In the genomic region with DNA sequence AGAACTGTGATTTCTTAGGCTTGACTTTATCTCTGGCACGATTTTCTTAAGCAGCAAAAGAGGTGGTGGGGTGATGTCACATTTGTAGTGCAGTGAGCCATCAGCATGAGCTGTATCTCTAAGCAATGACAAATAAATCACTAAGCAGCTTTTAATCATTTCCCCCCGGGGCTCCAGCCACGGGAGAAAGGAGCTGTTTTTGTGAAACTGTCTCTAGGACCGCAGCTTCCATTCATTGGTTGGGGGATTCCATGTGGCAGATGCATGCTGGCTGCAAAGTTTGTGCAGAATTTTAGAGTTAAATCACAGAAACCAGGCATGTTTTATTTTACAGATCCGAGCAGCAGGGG, we compare ENCODE assay signal across 8 cellular contexts. TPM values are rescaled to one million over a fixed set of nuclear protein-coding genes. Genes with fewer than 3 reads are reported as not detected.
DNase-seq lines count a peak whose midpoint lies in the region; ATAC-seq and TF ChIP-seq lines count a peak whose summit lies in the region.

No MANE protein-coding gene starts in this region.

- no peaks in the 10 kb centered on the region for H3K4me1 ChIP-seq in CD8-positive, alpha-beta T cell (ENCODE audit: insufficient read depth, low read length)
- H3K4me1 ChIP-seq in HUES48 (ENCODE audit: control insufficient read depth, insufficient read depth, low read length) (peaks cover 50% of the 10 kb centered on the region), thoracic aorta (ENCODE audit: control insufficient read depth in 1 of 2, low read depth in 2 of 2) (peaks cover 3 to 41% of the 10 kb centered on the region in 2 donors)

- H3K27ac Mint-ChIP-seq in CD8-positive, alpha-beta T cell: no peak overlapping the region

- TF ChIP-seq CTCF in CD8-positive, alpha-beta T cell (IDR thresholded peaks at IDR 0.05): no peak
- no peak for TF ChIP-seq CTCF in lower leg skin (IDR thresholded peaks at IDR 0.05)
- no peak for TF ChIP-seq CTCF in thoracic aorta (IDR thresholded peaks at IDR 0.05)

- DNase-seq in CD8-positive, alpha-beta T cell: no peak
- DNase-seq in astrocyte of the hippocampus (ENCODE audit: low read depth, low spot score) (peak; percentile 52), lower leg skin (ENCODE audit: low spot score in 2 of 2) (peak; percentile 32 to 68), thoracic aorta (ENCODE audit: low spot score) (no peak), GM19240 (ENCODE audit: insufficient read length, low spot score) (no peak), NCI-H526 treated with DMSO at 0.1 percent for 48 hours (lab: John Stamatoyannopoulos, UW) (no peak)

- H3K9me3 ChIP-seq in CD8-positive, alpha-beta T cell (ENCODE audit: low read length): no peaks in the 10 kb centered on the region
- H3K9me3 ChIP-seq in HUES48 (ENCODE audit: control insufficient read depth, insufficient read depth, low read length) (no peaks in the 10 kb centered on the region), thoracic aorta (no peaks in the 10 kb centered on the region)

- H3K27me3 Mint-ChIP-seq in CD8-positive, alpha-beta T cell (ENCODE audit: low read depth): peaks cover 33% of the 10 kb centered on the region

- H3K9me3 Mint-ChIP-seq in CD8-positive, alpha-beta T cell: no peaks in the 10 kb centered on the region

- peak overlapping the region; percentile 71 for H3K9ac ChIP-seq in HUES48 (ENCODE audit: low read depth, low read length)

- TF ChIP-seq POLR2A in lower leg skin (IDR thresholded peaks at IDR 0.05): no peak

- no peak overlapping the region for H3K27ac ChIP-seq in CD8-positive, alpha-beta T cell (ENCODE audit: low read depth, low read length)
- H3K27ac ChIP-seq in HUES48 (ENCODE audit: low read depth, low read length): peak overlapping the region; percentile 86
- H3K27ac ChIP-seq in thoracic aorta: peak overlapping the region; percentile 60 to 71

- CTCF ChIA-PET in CD8-positive, alpha-beta T cell (lab: Charles Lee): interaction anchor here (0.6 kb wide), 1 partner anchor 347 kb away, joined by 4 read pairs; no protein-coding TSS in a partner anchor

- no peaks in the 10 kb centered on the region for H3K36me3 Mint-ChIP-seq in CD8-positive, alpha-beta T cell

- ATAC-seq in CD8-positive, alpha-beta T cell: no peak
- ATAC-seq in GM19463 (IDR thresholded peaks at IDR 0.05; ENCODE audit: unreplicated experiment) (peak; percentile 26), thoracic aorta (ENCODE audit: insufficient number of reproducible peaks, low FRiP score, low read depth) (no peak)

- no peak overlapping the region for H3K4me3 ChIP-seq in CD8-positive, alpha-beta T cell (ENCODE audit: low read depth, low read length)
- H3K4me3 ChIP-seq in HUES48 (ENCODE audit: low read depth, low read length) (peak overlapping the region; percentile 83), lower leg skin (ENCODE audit: low read depth, poor library complexity, severe bottlenecking) (no peak overlapping the region), thoracic aorta (peak overlapping the region; percentile 72)

- no peaks in the 10 kb centered on the region for H3K36me3 ChIP-seq in CD8-positive, alpha-beta T cell (ENCODE audit: insufficient read depth, low read length)
- no peaks in the 10 kb centered on the region for H3K36me3 ChIP-seq in HUES48 (ENCODE audit: control insufficient read depth, insufficient read depth, low read length)
- no peaks in the 10 kb centered on the region for H3K36me3 ChIP-seq in thoracic aorta

- intact Hi-C loops in CD8-positive, alpha-beta T cell (cut with DNase I, micrococcal nuclease): no loop called here
- intact Hi-C loops in lower leg skin (cut with DNase I; ENCODE audit: low total_unique reads): loop anchor here (10.0 kb wide), 1 partner anchor 215 kb away; no protein-coding TSS in a partner anchor

- H3K4me1 Mint-ChIP-seq in CD8-positive, alpha-beta T cell (ENCODE audit: low read depth): peaks cover 14% of the 10 kb centered on the region

- H3K4me3 Mint-ChIP-seq in CD8-positive, alpha-beta T cell: peak overlapping the region; percentile 36

- POLR2A ChIA-PET in CD8-positive, alpha-beta T cell (lab: Charles Lee): no interaction called here

- H3K27me3 ChIP-seq in CD8-positive, alpha-beta T cell (ENCODE audit: insufficient read depth, low read length): peaks cover 4% of the 10 kb centered on the region
- H3K27me3 ChIP-seq in HUES48 (ENCODE audit: control insufficient read depth, insufficient read depth, low read length) (no peaks in the 10 kb centered on the region), thoracic aorta (replicated peaks; ENCODE audit: insufficient read depth) (no peaks in the 10 kb centered on the region)

- 2 to 4% methylated on average over 5 of the region's 5 CpGs for WGBS in lower leg skin, 2 donors

RNA-seq across cellular contexts. Expression of a gene that starts 0.5 kb away (rescaled TPM):
- under 1 TPM in 1 of 2 experiments, not detected in 1; 0.22 TPM for total RNA-seq in CD8-positive, alpha-beta T cell
- 10 to 100 TPM; 34.8 to 66.8 (median 52.9) TPM for total RNA-seq in lower leg skin
- 10 to 100 TPM; 15.2 to 15.6 TPM for total RNA-seq in thoracic aorta

Comparison
In these comparisons a context has a peak if more than half of its experiments do, and no peak if none do; other contexts are left out.
1. DNase-seq: peak in astrocyte of the hippocampus (single experiment) and lower leg skin (2 of 2); none in CD8-positive, alpha-beta T cell (0 of 7), thoracic aorta (single experiment), GM19240 (single experiment) and NCI-H526 treated with DMSO at 0.1 percent for 48 hours (single experiment).
2. H3K4me3 ChIP-seq: peak in HUES48 (single experiment) and thoracic aorta (single experiment); none in CD8-positive, alpha-beta T cell (single experiment) and lower leg skin (single experiment).
3. RNA of a gene that starts 0.5 kb away (total RNA-seq): 34.8 to 66.8 TPM in lower leg skin and 15.2 to 15.6 TPM in thoracic aorta; 0.22 TPM in CD8-positive, alpha-beta T cell; every median in the first group is over 10 times any median in the second.